ENCODE assay signal across 15 cellular contexts in the genomic region with DNA sequence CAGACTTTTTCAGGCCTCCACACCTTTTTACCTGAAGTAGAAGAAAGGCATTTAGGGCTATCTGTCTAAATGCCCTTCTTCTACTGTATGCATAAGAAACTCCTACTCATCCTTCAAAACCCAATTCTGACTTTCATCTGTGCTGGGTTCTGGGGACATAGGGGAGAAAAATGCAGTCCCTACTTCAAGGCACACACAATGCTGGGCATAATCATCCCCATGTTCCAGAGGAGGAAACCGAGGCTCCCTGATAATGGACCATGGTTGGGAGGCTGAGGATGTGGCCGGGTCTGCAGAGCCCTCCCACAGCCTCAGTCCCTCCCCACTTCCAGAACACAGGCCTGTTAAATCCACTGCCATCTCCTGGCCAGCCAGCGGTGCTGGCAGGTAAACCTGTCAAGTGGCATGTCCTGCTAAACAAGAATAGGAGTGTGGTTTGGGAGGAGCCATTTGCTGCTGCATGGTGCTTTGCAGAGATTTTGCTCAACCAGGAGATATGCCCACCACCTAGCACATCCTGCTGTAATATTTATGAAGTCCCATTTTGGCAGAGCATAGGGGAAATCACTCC. TPM values are rescaled to one million over a fixed set of nuclear protein-coding genes. Genes with fewer than 3 reads are reported as not detected.
DNase-seq lines count a peak whose midpoint lies in the region; ATAC-seq and TF ChIP-seq lines count a peak whose summit lies in the region.
"Had no signal": no experiment of that assay in that cellular context is flagged by ENCODE, and none has a peak within 500 bp of the region (broad histone marks: within the 10 kb centered on the region; RNA-seq: fewer than 3 reads in every experiment).

No MANE protein-coding gene starts in this region.

- WGBS in thyroid gland, 2 donors: 33 to 48% methylated on average over 2 to 3 of the region's 3 CpGs

- TF ChIP-seq POLR2A in thyroid gland (IDR thresholded peaks at IDR 0.05): no peak

- intact Hi-C loops in thyroid gland (cut with DNase I): no loop called here

- H3K36me3 ChIP-seq in thyroid gland: no peaks in the 10 kb centered on the region
- H3K36me3 ChIP-seq: esophagus muscularis mucosa had no signal

- no peak overlapping the region for H3K27ac ChIP-seq in thyroid gland
- H3K27ac ChIP-seq: esophagus muscularis mucosa had no signal

- peaks cover 15 to 33% of the 10 kb centered on the region in 2 donors for H3K4me1 ChIP-seq in thyroid gland
- H3K4me1 ChIP-seq: esophagus muscularis mucosa had no signal

- TF ChIP-seq CTCF in epithelial cell of proximal tubule (conservative IDR thresholded peaks at IDR 0.05; ENCODE audit: low read depth, low read length) (peak; percentile 32), thyroid gland (IDR thresholded peaks at IDR 0.05) (peak in 4 of 6 experiments; percentile 33 to 57 (median 51)), omental fat pad (IDR thresholded peaks at IDR 0.05) (no peak)

- no peaks in the 10 kb centered on the region for H3K9me3 ChIP-seq in thyroid gland
- H3K9me3 ChIP-seq: esophagus muscularis mucosa had no signal

- no peak overlapping the region for H3K4me3 ChIP-seq in epithelial cell of proximal tubule (ENCODE audit: low read depth, low read length)
- no peak overlapping the region for H3K4me3 ChIP-seq in thyroid gland (replicated peaks in 1 of 3)
- H3K4me3 ChIP-seq: esophagus muscularis mucosa had no signal

- DNase-seq in NCI-H82 (lab: John Stamatoyannopoulos, UW) (peak; percentile 11), NCI-H82 treated with DMSO at 0.1 percent for 48 hours (lab: John Stamatoyannopoulos, UW; ENCODE audit: unreplicated experiment) (no peak), NCI-H510A treated with DMSO at 0.1 percent for 48 hours (lab: John Stamatoyannopoulos, UW) (peak; percentile 43), epithelial cell of proximal tubule (ENCODE audit: low read depth) (no peak), thyroid gland (peak; percentile 70 to 75), SIG-M5 (lab: John Stamatoyannopoulos, UW) (no peak), omental fat pad (ENCODE audit: low spot score) (no peak)
- DNase-seq: activated naive CD8-positive, alpha-beta T cell treated with anti-CD3 and anti-CD28 coated beads for 36 hours; cerebellar nuclear complex; NCI-H1930; stimulated activated CD4-positive, alpha-beta T cell treated with anti-CD3 and anti-CD28 coated beads, Interleukin-4, amount 100 ng/mL, for 24 hours; stimulated activated naive CD4-positive, alpha-beta T cell had no signal

- ATAC-seq in HG03469 (IDR thresholded peaks at IDR 0.05; ENCODE audit: unreplicated experiment) (no peak), omental fat pad (ENCODE audit: low FRiP score) (no peak)
- ATAC-seq: Right ventricle myocardium inferior had no signal

- H3K27me3 ChIP-seq in thyroid gland: no peaks in the 10 kb centered on the region

RNA-seq across cellular contexts. Expression of a gene that starts 32.0 kb away (rescaled TPM):
- total RNA-seq in epithelial cell of proximal tubule (0.52 TPM in 1 of 2 replicates, not detected in the other), thyroid gland (10 to 100 TPM; 17.2 to 28.1 (median 23.6) TPM), omental fat pad (1 to 10 TPM; 1.5 to 3.5 (median 2.4) TPM)
- total RNA-seq: activated naive CD8-positive, alpha-beta T cell treated with anti-CD3 and anti-CD28 coated beads for 36 hours had no signal

Comparison
In these comparisons a context has a peak if more than half of its experiments do, and no peak if none do; other contexts are left out.
1. DNase-seq: peak in NCI-H82 (single experiment), NCI-H510A treated with DMSO at 0.1 percent for 48 hours (single experiment) and thyroid gland (2 of 2); none in NCI-H82 treated with DMSO at 0.1 percent for 48 hours (single experiment), epithelial cell of proximal tubule (single experiment), SIG-M5 (single experiment) and omental fat pad (single experiment).
2. CTCF ChIP-seq: peak in epithelial cell of proximal tubule (single experiment) and thyroid gland (4 of 6); none in omental fat pad (0 of 3).
3. RNA of a gene that starts 32.0 kb away (total RNA-seq): 17.2 to 28.1 TPM in thyroid gland; 1.5 to 3.5 TPM in omental fat pad and 0.52 TPM in epithelial cell of proximal tubule; every median in the first group is over 4 times any median in the second.